ENCODE assay signal across 32 cellular contexts in genomic region chrX:132077912-132078311, GRCh38. TPM values are rescaled to one million over a fixed set of nuclear protein-coding genes. Genes with fewer than 3 reads are reported as not detected.
"Had no signal": no experiment of that assay in that cellular context is flagged by ENCODE, and none has a peak within 500 bp of the region (broad histone marks: within the 10 kb centered on the region; RNA-seq: fewer than 3 reads in every experiment).

No MANE protein-coding gene starts in this region.

- H3K4me3 ChIP-seq: ascending aorta, esophagus muscularis mucosa, gastroesophageal sphincter had no signal

- H3K27me3 ChIP-seq: ascending aorta, brain microvascular endothelial cell, foreskin keratinocyte, gastroesophageal sphincter had no signal

- H3K9me3 ChIP-seq: ascending aorta, esophagus muscularis mucosa, gastroesophageal sphincter had no signal

- H3K27ac ChIP-seq: ascending aorta, brain microvascular endothelial cell, esophagus muscularis mucosa, foreskin keratinocyte, gastroesophageal sphincter had no signal

- ATAC-seq: activated CD4-positive, alpha-beta T cell treated with anti-CD3 and anti-CD28 coated beads for 36 hours; activated CD8-positive, alpha-beta memory T cell treated with anti-CD3 and anti-CD28 coated beads, Interleukin-2, amount 10 ng/mL, durations not matched to agents 7 days and 5 days; activated CD8-positive, alpha-beta T cell treated with anti-CD3 and anti-CD28 coated beads, Interleukin-2, amount 10 ng/mL, durations not matched to agents 7 days and 5 days; activated naive CD4-positive, alpha-beta T cell treated with anti-CD3 and anti-CD28 coated beads, Interleukin-2, amount 50 U/mL, for 72 hours; effector memory CD8-positive, alpha-beta T cell; foreskin keratinocyte; gastroesophageal sphincter had no signal

- H3K4me1 ChIP-seq: ascending aorta, esophagus muscularis mucosa, foreskin keratinocyte, gastroesophageal sphincter had no signal

- FAIRE-seq: colon had no signal

- DNase-seq: activated CD4-positive, alpha-beta memory T cell treated with anti-CD3 and anti-CD28 coated beads for 36 hours; activated CD4-positive, alpha-beta T cell treated with anti-CD3 and anti-CD28 coated beads for 36 hours; activated CD4-positive, alpha-beta T cell treated with anti-CD3 and anti-CD28 coated beads, Interleukin-2, amount 10 ng/mL, durations not matched to agents 24 days and 14 days; activated CD4-positive, CD25-positive, alpha-beta regulatory T cell; activated CD4-positive, CD25-positive, alpha-beta regulatory T cell treated with anti-CD3 and anti-CD28 coated beads, Interleukin-2, amount 50 U/mL, for 72 hours; activated CD8-positive, alpha-beta memory T cell treated with anti-CD3 and anti-CD28 coated beads, Interleukin-2, amount 10 ng/mL, durations not matched to agents 7 days and 5 days; activated CD8-positive, alpha-beta memory T cell treated with anti-CD3 and anti-CD28 coated beads, Interleukin-2, amount 50 U/mL, for 4 hours; activated CD8-positive, alpha-beta T cell treated with anti-CD3 and anti-CD28 coated beads, Interleukin-2, amount 10 ng/mL, durations not matched to agents 7 days and 5 days; activated effector memory CD4-positive, alpha-beta T cell treated with anti-CD3 and anti-CD28 coated beads, Interleukin-2, amount 50 U/mL, for 16 hours; activated naive CD4-positive, alpha-beta T cell treated with anti-CD3 and anti-CD28 coated beads for 36 hours; activated naive CD8-positive, alpha-beta T cell treated with anti-CD3 and anti-CD28 coated beads, Interleukin-2, amount 10 ng/mL, durations not matched to agents 7 days and 5 days; activated T-cell treated with anti-CD3 and anti-CD28 coated beads, Interleukin-2, amount 50 U/mL, for 1 hour; activated T-cell treated with anti-CD3 and anti-CD28 coated beads, Interleukin-2, amount 50 U/mL, for 48 hours; brain microvascular endothelial cell; caudate nucleus; cortex of kidney; dermis blood vessel endothelial cell; effector CD4-positive, alpha-beta T cell; effector memory CD8-positive, alpha-beta T cell; erythroblast; foreskin keratinocyte; T-helper 2 cell had no signal

- H3K36me3 ChIP-seq: ascending aorta, brain microvascular endothelial cell, esophagus muscularis mucosa, gastroesophageal sphincter had no signal

RNA-seq across cellular contexts. Expression of gene FRMD7, which starts 49.9 kb away (rescaled TPM):
- total RNA-seq: activated CD4-positive, alpha-beta memory T cell treated with anti-CD3 and anti-CD28 coated beads for 36 hours; activated CD4-positive, alpha-beta T cell treated with anti-CD3 and anti-CD28 coated beads for 36 hours; activated CD4-positive, alpha-beta T cell treated with anti-CD3 and anti-CD28 coated beads, Interleukin-2, amount 10 ng/mL, durations not matched to agents 24 days and 14 days; activated CD8-positive, alpha-beta memory T cell treated with anti-CD3 and anti-CD28 coated beads for 36 hours; activated CD8-positive, alpha-beta memory T cell treated with anti-CD3 and anti-CD28 coated beads, Interleukin-2, amount 10 ng/mL, durations not matched to agents 7 days and 5 days; activated CD8-positive, alpha-beta T cell treated with anti-CD3 and anti-CD28 coated beads, Interleukin-2, amount 10 ng/mL, durations not matched to agents 7 days and 5 days; activated naive CD4-positive, alpha-beta T cell treated with anti-CD3 and anti-CD28 coated beads for 36 hours; activated naive CD4-positive, alpha-beta T cell treated with anti-CD3 and anti-CD28 coated beads, Interleukin-2, amount 50 U/mL, for 72 hours; activated naive CD8-positive, alpha-beta T cell treated with anti-CD3 and anti-CD28 coated beads, Interleukin-2, amount 10 ng/mL, durations not matched to agents 7 days and 5 days; activated T-helper 1 cell treated with anti-CD3 and anti-CD28 coated beads, Interleukin-12 subunit alpha, Interleukin-12 subunit beta, Interleukin-2, Interleukin-4 antibody, amounts not matched to agents 30 ng/mL and 10 ng/mL and 1 ng/mL, durations not matched to agents 14 hours and 24 hours and 36 hours; activated T-helper 2 cell treated with anti-CD3 and anti-CD28 coated beads, Interferon-gamma antibody, Interleukin-2, Interleukin-4, amounts not matched to agents 10 μg/mL and 5 μg/mL and 100 μg/mL, durations not matched to agents 14 hours and 24 hours and 36 hours; ascending aorta; dermis blood vessel endothelial cell; esophagus muscularis mucosa; foreskin keratinocyte; gastroesophageal sphincter; glomerular endothelial cell; T-helper 1 cell treated with Interleukin-12 subunit alpha and Interleukin-12 subunit beta and Interleukin-4 antibody, amounts not matched to agents 30 ng/mL and 1 ng/mL, for 36 hours had no signal
- polyA plus RNA-seq: foreskin keratinocyte had no signal
